ENCODE assay signal across 29 cellular contexts in the genomic region with DNA sequence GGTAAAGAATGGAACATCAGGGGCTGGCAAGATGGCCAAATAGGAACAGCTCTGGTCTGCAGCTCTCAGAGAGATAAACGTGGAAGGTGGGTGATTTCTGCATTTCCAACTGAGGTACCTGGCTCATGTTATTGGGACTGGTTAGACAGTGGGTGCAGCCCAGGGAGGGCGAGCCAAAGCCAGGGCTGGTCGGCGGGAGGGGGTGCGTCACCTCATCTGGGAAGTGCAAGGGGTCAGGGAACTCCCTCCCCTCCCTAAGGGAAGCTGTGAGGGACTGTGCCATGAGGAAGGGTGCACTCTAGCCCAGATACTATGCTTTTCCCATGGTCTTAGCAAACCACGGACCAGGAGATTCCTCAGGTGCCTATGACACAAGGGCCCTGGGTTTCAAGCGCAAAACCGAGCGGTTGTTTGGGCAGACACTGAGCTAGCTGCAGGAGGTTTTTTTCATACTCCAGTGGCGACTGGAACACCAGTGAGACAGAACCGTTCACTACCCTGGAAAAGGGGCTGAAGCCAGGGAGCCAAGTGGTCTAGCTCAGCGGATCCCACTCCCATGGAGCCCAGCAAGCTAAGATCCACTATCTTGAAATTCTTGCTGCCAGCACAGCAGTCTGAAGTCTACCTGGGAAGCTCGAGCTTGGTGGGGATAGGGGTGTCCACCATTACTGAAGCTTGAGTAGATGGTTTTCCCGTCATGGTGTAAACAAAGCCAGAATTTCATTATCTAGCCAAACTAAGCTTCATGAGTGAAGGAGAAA.
"Had no signal": no experiment of that assay in that cellular context is flagged by ENCODE, and none has a peak within 500 bp of the region (broad histone marks: within the 10 kb centered on the region; RNA-seq: fewer than 3 reads in every experiment).

No MANE protein-coding gene starts in this region.

- ATAC-seq: naive thymus-derived CD4-positive, alpha-beta T cell; natural killer cell; psoas muscle; right cardiac atrium; right lobe of liver; stimulated activated effector memory CD8-positive, alpha-beta T cell treated with anti-CD3 and anti-CD28 coated beads, Interleukin-12 subunit alpha, Interleukin-12 subunit beta, amount 100 ng/mL, for 72 hours; stimulated activated naive B cell treated with anti-CD40 and anti-IgM and Interleukin-4, amounts not matched to agents 10 μg/mL and 1 μg/mL and 100 μg/mL, for 72 hours had no signal

- H3K36me3 ChIP-seq: neural progenitor cell, neutrophil, ovary, right lobe of liver, sigmoid colon, stomach, thoracic aorta, thyroid gland, tibial nerve, upper lobe of left lung, vagina had no signal

- H3K4me3 ChIP-seq: neural progenitor cell, ovary, psoas muscle, right lobe of liver, sigmoid colon, stomach, thoracic aorta, thyroid gland, tibial nerve, upper lobe of left lung, vagina had no signal

- H2AFZ ChIP-seq: neural progenitor cell, parathyroid adenoma had no signal

- H3K4me3 Mint-ChIP-seq: naive thymus-derived CD4-positive, alpha-beta T cell; natural killer cell; nephron; neural progenitor cell; stimulated activated effector memory CD8-positive, alpha-beta T cell treated with anti-CD3 and anti-CD28 coated beads, Interleukin-12 subunit alpha, Interleukin-12 subunit beta, amount 100 ng/mL, for 72 hours; stimulated activated naive B cell treated with anti-CD40 and anti-IgM and Interleukin-4, amounts not matched to agents 10 μg/mL and 1 μg/mL and 100 μg/mL, for 72 hours; stimulated activated naive CD8-positive, alpha-beta T cell treated with anti-CD3 and anti-CD28 coated beads, Interleukin-15, Interleukin-2, amounts not matched to agents 100 ng/mL and 50 ng/mL, for 24 hours had no signal

- H3K4me1 Mint-ChIP-seq: natural killer cell; nephron; stimulated activated effector memory CD8-positive, alpha-beta T cell treated with anti-CD3 and anti-CD28 coated beads, Interleukin-12 subunit alpha, Interleukin-12 subunit beta, amount 100 ng/mL, for 72 hours; stimulated activated naive B cell treated with anti-CD40 and anti-IgM and Interleukin-4, amounts not matched to agents 10 μg/mL and 1 μg/mL and 100 μg/mL, for 72 hours had no signal

- H3K27ac ChIP-seq: neural progenitor cell, neutrophil, ovary, parathyroid adenoma, psoas muscle, right lobe of liver, sigmoid colon, stomach, thoracic aorta, thyroid gland, tibial nerve, upper lobe of left lung, vagina had no signal

- H3K27me3 Mint-ChIP-seq: naive thymus-derived CD4-positive, alpha-beta T cell; progenitor cell of endocrine pancreas; stimulated activated naive B cell treated with anti-CD40 and anti-IgM and Interleukin-4, amounts not matched to agents 10 μg/mL and 1 μg/mL and 100 μg/mL, for 72 hours; stimulated activated naive CD8-positive, alpha-beta T cell treated with anti-CD3 and anti-CD28 coated beads, Interleukin-15, Interleukin-2, amounts not matched to agents 100 ng/mL and 50 ng/mL, for 24 hours had no signal

- H3K27me3 ChIP-seq: neural progenitor cell, neutrophil, ovary, right lobe of liver, sigmoid colon, stomach, thyroid gland, tibial nerve, upper lobe of left lung, vagina had no signal

- H3K9me3 ChIP-seq: neutrophil, ovary, psoas muscle, right lobe of liver, thoracic aorta, thyroid gland, tibial nerve, upper lobe of left lung, vagina had no signal

- H3K4me1 ChIP-seq: parathyroid adenoma, psoas muscle, right lobe of liver, sigmoid colon, stomach, thyroid gland, tibial nerve, upper lobe of left lung, vagina had no signal

- H3K27ac Mint-ChIP-seq: natural killer cell; nephron; neural progenitor cell; progenitor cell of endocrine pancreas; stimulated activated effector memory CD8-positive, alpha-beta T cell treated with anti-CD3 and anti-CD28 coated beads, Interleukin-12 subunit alpha, Interleukin-12 subunit beta, amount 100 ng/mL, for 72 hours; stimulated activated naive B cell treated with anti-CD40 and anti-IgM and Interleukin-4, amounts not matched to agents 10 μg/mL and 1 μg/mL and 100 μg/mL, for 72 hours; stimulated activated naive CD8-positive, alpha-beta T cell treated with anti-CD3 and anti-CD28 coated beads, Interleukin-15, Interleukin-2, amounts not matched to agents 100 ng/mL and 50 ng/mL, for 24 hours had no signal

- H3K4me2 ChIP-seq: neural progenitor cell had no signal

- H3K36me3 Mint-ChIP-seq: stimulated activated effector memory CD8-positive, alpha-beta T cell treated with anti-CD3 and anti-CD28 coated beads, Interleukin-12 subunit alpha, Interleukin-12 subunit beta, amount 100 ng/mL, for 72 hours; stimulated activated naive B cell treated with anti-CD40 and anti-IgM and Interleukin-4, amounts not matched to agents 10 μg/mL and 1 μg/mL and 100 μg/mL, for 72 hours had no signal

- H3K9ac ChIP-seq: neural progenitor cell, parathyroid adenoma had no signal

- H3K79me2 ChIP-seq: parathyroid adenoma had no signal

- DNase-seq: naive thymus-derived CD4-positive, alpha-beta T cell; natural killer cell; nucleus accumbens; ovary; psoas muscle; right cardiac atrium; right lobe of liver; sigmoid colon; small intestine; stimulated activated CD4-positive, alpha-beta T cell treated with anti-CD3 and anti-CD28 coated beads, Interleukin-15, amount 100 ng/mL, for 24 hours; stimulated activated CD4-positive, alpha-beta T cell treated with anti-CD3 and anti-CD28 coated beads, Interleukin-2, amount 100 ng/mL, for 24 hours; stimulated activated CD4-positive, alpha-beta T cell treated with anti-CD3 and anti-CD28 coated beads, Interleukin-2, amount 100 ng/mL, for 48 hours; stimulated activated CD4-positive, alpha-beta T cell treated with anti-CD3 and anti-CD28 coated beads, Interleukin-4, amount 100 ng/mL, for 24 hours; stimulated activated naive B cell treated with anti-CD40 and anti-IgM and Interleukin-4, amounts not matched to agents 10 μg/mL and 1 μg/mL and 100 μg/mL, for 72 hours; stimulated activated naive CD4-positive, alpha-beta T cell treated with Interleukin-2 at 50 U/mL for 16 hours; stomach; thyroid gland; trophoblast cell had no signal
